16 cellular contexts compared by ENCODE assay signal in genomic region chr1:164991763-164992162, GRCh38.
DNase-seq lines count a peak whose midpoint lies in the region; TF ChIP-seq lines count a peak whose summit lies in the region.
"Had no signal": no experiment of that assay in that cellular context is flagged by ENCODE, and none has a peak within 500 bp of the region (broad histone marks: within the 10 kb centered on the region; RNA-seq: fewer than 3 reads in every experiment).

No MANE protein-coding gene starts in this region.

- no peaks in the 10 kb centered on the region for H3K4me1 ChIP-seq in spleen
- H3K4me1 ChIP-seq: Caco-2 had no signal

- no peak for TF ChIP-seq POLR2A in spleen (IDR thresholded peaks at IDR 0.05)

- H3K27ac ChIP-seq in spleen (no peak overlapping the region), brain microvascular endothelial cell (no peak overlapping the region)
- H3K27ac ChIP-seq: 22Rv1, BLaER1, C4-2B had no signal

- H3K4me3 ChIP-seq in spleen (no peak overlapping the region), brain microvascular endothelial cell (ENCODE audit: low read depth, low read length) (no peak overlapping the region)
- H3K4me3 ChIP-seq: BLaER1, GM23338 had no signal

- H3K36me3 ChIP-seq in spleen (no peaks in the 10 kb centered on the region), brain microvascular endothelial cell (replicated peaks) (no peaks in the 10 kb centered on the region)
- H3K36me3 ChIP-seq: BLaER1 had no signal

- no peaks in the 10 kb centered on the region for H3K9me3 ChIP-seq in spleen
- H3K9me3 ChIP-seq: BLaER1, Caco-2 had no signal

- TF ChIP-seq CTCF in spleen (IDR thresholded peaks at IDR 0.05 in 8 of 11, conservative IDR thresholded peaks at IDR 0.05 in 3 of 11) = no peak
- TF ChIP-seq CTCF in brain microvascular endothelial cell (IDR thresholded peaks at IDR 0.05; ENCODE audit: low read depth, low read length, missing control alignments) = no peak

- in situ Hi-C loops in brain microvascular endothelial cell (cut with HindIII; ENCODE audit: low pct_ligation_motif_present, low sequenced_read_pairs) = no loop called here

- H3K27me3 ChIP-seq in spleen (replicated peaks in 1 of 7) = no peaks in the 10 kb centered on the region
- H3K27me3 ChIP-seq in brain microvascular endothelial cell (replicated peaks) = no peaks in the 10 kb centered on the region
- H3K27me3 ChIP-seq: BLaER1 had no signal

- 90 to 98% (median 94%) methylated on average over 5 of the region's 5 CpGs for WGBS in spleen, 5 donors

- DNase-seq in DMS79 treated with DMSO at 0.1 percent for 48 hours (lab: John Stamatoyannopoulos, UW) = peak; percentile 40
- DNase-seq in DMS79 (lab: John Stamatoyannopoulos, UW) = no peak
- DNase-seq in NCI-H82 (lab: John Stamatoyannopoulos, UW) = peak; percentile 29
- DNase-seq in NCI-H82 treated with DMSO at 0.1 percent for 48 hours (lab: John Stamatoyannopoulos, UW; ENCODE audit: unreplicated experiment) = no peak
- DNase-seq in spleen = peak; percentile 61
- DNase-seq in brain microvascular endothelial cell = no peak
- DNase-seq: Caco-2; CD4-positive, CD25-positive, alpha-beta regulatory T cell; CD8-positive, alpha-beta T cell; DMS153; GF-D8; H9 had no signal

- intact Hi-C loops in spleen (cut with DNase I; ENCODE audit: low total_unique reads) = no loop called here

Comparison
In these comparisons a context has a peak if more than half of its experiments do, and no peak if none do; other contexts are left out.
1. DNase-seq: peak in DMS79 treated with DMSO at 0.1 percent for 48 hours (single experiment), NCI-H82 (single experiment) and spleen (single experiment); none in DMS79 (single experiment), NCI-H82 treated with DMSO at 0.1 percent for 48 hours (single experiment) and brain microvascular endothelial cell (single experiment).